ENCODE assay signal across 13 cellular contexts in the genomic region with DNA sequence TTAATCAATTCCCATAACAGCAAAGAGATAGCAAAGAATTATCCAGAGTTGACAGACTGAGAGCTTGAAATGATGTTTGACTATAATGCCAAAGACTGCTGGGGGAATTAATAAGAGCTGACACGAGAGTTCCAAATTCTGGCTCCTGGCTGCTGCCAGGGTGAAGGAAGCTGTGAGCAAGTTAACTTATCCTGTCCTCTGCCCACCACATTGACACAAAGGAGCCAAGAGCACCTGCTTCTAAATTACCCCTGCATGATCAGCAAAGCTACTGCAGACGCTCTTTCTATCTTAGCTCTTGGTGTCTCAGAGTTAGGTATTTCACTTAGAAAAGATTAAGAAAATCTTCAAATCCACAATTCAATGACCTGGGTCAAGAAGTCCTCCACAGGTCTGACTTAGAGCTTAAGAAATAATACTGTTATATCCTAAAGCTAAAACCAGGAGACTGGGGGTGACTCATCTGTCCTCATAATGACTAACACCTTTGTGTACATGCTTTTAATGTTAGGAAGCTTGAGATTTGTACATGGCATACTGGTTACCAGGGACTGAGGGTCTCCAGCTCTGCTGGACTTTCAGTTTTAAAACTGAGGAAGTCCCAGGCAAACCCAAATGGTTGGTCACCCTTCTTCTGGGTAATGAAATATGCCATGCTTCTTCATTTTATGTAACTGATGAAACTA. TPM values are rescaled to one million over a fixed set of nuclear protein-coding genes. Genes with fewer than 3 reads are reported as not detected.
DNase-seq lines count a peak whose midpoint lies in the region; ATAC-seq and TF ChIP-seq lines count a peak whose summit lies in the region.
"Had no signal": no experiment of that assay in that cellular context is flagged by ENCODE, and none has a peak within 500 bp of the region (broad histone marks: within the 10 kb centered on the region; RNA-seq: fewer than 3 reads in every experiment).

No MANE protein-coding gene starts in this region.

- no peaks in the 10 kb centered on the region for H3K27me3 ChIP-seq in IMR-90 (ENCODE audit: control insufficient read depth, insufficient read depth, low read length)

- peak overlapping the region in 1 of 2 experiments; percentile 66; a peak in 2 of 4 replicates for H4K8ac ChIP-seq in IMR-90 (ENCODE audit: low read depth in 2 of 2, low read length in 2 of 2)

- no peak overlapping the region for H4K5ac ChIP-seq in IMR-90 (ENCODE audit: low read depth, low read length)

- 0 out of 2 replicates have a peak overlapping the region, but pooled peaks have one; percentile 50 for H3K14ac ChIP-seq in IMR-90 (replicated peaks; ENCODE audit: low read depth, low read length)

- peak overlapping the region; percentile 69 for H2BK120ac ChIP-seq in IMR-90 (ENCODE audit: low read depth, low read length)

- POLR2A ChIA-PET in IMR-90 (lab: Charles Lee; ENCODE audit: unreplicated experiment): no interaction called here

- no peaks in the 10 kb centered on the region; a peak in 1 of 4 replicates for H3K79me1 ChIP-seq in IMR-90 (ENCODE audit: low read depth in 1 of 2, low read length in 2 of 2)

- DNase-seq in Caki2 (ENCODE audit: low read depth) (peak; percentile 40), IMR-90 (peak; percentile 87), astrocyte of the spinal cord (ENCODE audit: low read depth, low spot score) (peak; percentile 66), kidney glomerular epithelial cell (lab: John Stamatoyannopoulos, UW) (peak; percentile 21), iPS-NIHi11 (ENCODE audit: low spot score) (no peak), cerebellar nuclear complex (lab: John Stamatoyannopoulos, UW) (no peak), epidermal melanocyte (ENCODE audit: insufficient read length, low spot score) (no peak)
- no peak for DNase-seq in effector CD4-positive, alpha-beta T cell
- DNase-seq: CD4-positive, CD25-positive, alpha-beta regulatory T cell; foreskin melanocyte had no signal

- H3K4me2 ChIP-seq in IMR-90 (ENCODE audit: low read depth, low read length): peak overlapping the region; percentile 73; the same call in 1 of the 2 replicates

- H3K4me3 ChIP-seq in IMR-90 (ENCODE audit: insufficient read depth, low read depth, low read length) (no peak overlapping the region), astrocyte of the spinal cord (ENCODE audit: low read depth, low read length) (no peak overlapping the region)
- H3K4me3 ChIP-seq: SK-N-MC had no signal

- no peak overlapping the region for H3K27ac ChIP-seq in IMR-90 (ENCODE audit: insufficient read depth, low read length)
- H3K27ac ChIP-seq: SK-N-MC had no signal

- no TSS peak for BruUV-seq in IMR-90 (replicated peaks; lab: Mats Ljungman, UMichigan)

- H3K9ac ChIP-seq in IMR-90 (ENCODE audit: low read depth, low read length): no peak overlapping the region

- peak overlapping the region; percentile 68 for H4K91ac ChIP-seq in IMR-90 (ENCODE audit: insufficient read depth, low read depth, low read length)

- H3K23ac ChIP-seq in IMR-90 (ENCODE audit: low read depth, low read length): no peak overlapping the region

- no peaks in the 10 kb centered on the region for H3K9me3 ChIP-seq in IMR-90 (ENCODE audit: control insufficient read depth, insufficient read depth, low read length)

- peaks cover 11% of the 10 kb centered on the region for H3K9me1 ChIP-seq in IMR-90 (ENCODE audit: insufficient read depth, low read length)

- no peak overlapping the region; the same call in 1 of the 2 replicates for H3K18ac ChIP-seq in IMR-90 (ENCODE audit: low read depth, low read length)

- H2AFZ ChIP-seq in IMR-90 (replicated peaks; ENCODE audit: low read length, poor library complexity): peak overlapping the region; percentile 40

- dilution Hi-C loops in IMR-90 (cut with HindIII; ENCODE audit: low sequenced_read_pairs, unreplicated experiment): no loop called here

- H2BK20ac ChIP-seq in IMR-90 (ENCODE audit: low read depth, low read length): peak overlapping the region; percentile 85

- CTCF ChIA-PET in IMR-90 (lab: Yijun Ruan, JAX): interaction anchor here (0.8 kb wide), 1 partner anchor 65 kb away, joined by 3 read pairs; no protein-coding TSS in a partner anchor

- no peak for TF ChIP-seq CTCF in IMR-90 (conservative IDR thresholded peaks at IDR 0.05; ENCODE audit: low read depth, low read length)
- no peak for TF ChIP-seq CTCF in astrocyte of the spinal cord (IDR thresholded peaks at IDR 0.05; ENCODE audit: low read depth, low read length)

- H2AK9ac ChIP-seq in IMR-90 (replicated peaks; ENCODE audit: low read depth, low read length, poor library complexity): peak overlapping the region; percentile 87

- peak overlapping the region; percentile 53; the same call in 2 of the 3 replicates for H2BK15ac ChIP-seq in IMR-90 (ENCODE audit: low read depth, low read length)

- H4K20me1 ChIP-seq in IMR-90 (ENCODE audit: insufficient read depth, low read length): no peaks in the 10 kb centered on the region

- H2AK5ac ChIP-seq in IMR-90 (ENCODE audit: low read depth, low read length): peak overlapping the region; percentile 20; the same call in 1 of the 2 replicates

- no peak overlapping the region for H3K56ac ChIP-seq in IMR-90 (ENCODE audit: extremely low read depth, insufficient read depth, low read length)

- in situ Hi-C loops in Caki2 (cut with HindIII; ENCODE audit: low pct_unique_long_range_greater_than_20kb, low sequenced_read_pairs): no loop called here
- in situ Hi-C loops in IMR-90 (cut with MboI; ENCODE audit: low sequenced_read_pairs): no loop called here
- in situ Hi-C loops in astrocyte of the spinal cord (cut with HindIII; ENCODE audit: low sequenced_read_pairs): no loop called here

- peaks cover 11% of the 10 kb centered on the region for H3K4me1 ChIP-seq in IMR-90 (ENCODE audit: control insufficient read depth, insufficient read depth, low read length)

- no peaks in the 10 kb centered on the region for H3K36me3 ChIP-seq in IMR-90 (ENCODE audit: control insufficient read depth, insufficient read depth, low read length)

- TF ChIP-seq POLR2A in IMR-90 (IDR thresholded peaks at IDR 0.05; ENCODE audit: low read depth, low read length): no peak

- peak overlapping the region; percentile 68 for H3K4ac ChIP-seq in IMR-90 (ENCODE audit: low read depth, low read length)

- TF ChIP-seq RAD21 in IMR-90 (IDR thresholded peaks at IDR 0.05; ENCODE audit: low read length): no peak

- WGBS in IMR-90 (ENCODE audit: extremely low coverage in 2 of 2, insufficient read length in 1 of 2), 2 experiments: no CpG with 5 or more reads among the region's 2 CpGs

- H2BK5ac ChIP-seq in IMR-90 (ENCODE audit: low read depth, low read length, poor library complexity, severe bottlenecking): peak overlapping the region; percentile 92

- intact Hi-C loops in IMR-90 (cut with micrococcal nuclease): no loop called here

- ATAC-seq in IMR-90 (ENCODE audit: low read depth): peak; percentile 86

TF ChIP-seq in IMR-90, 13 proteins besides CTCF, POLR2A, EP300 and RAD21 (continues in another document):
- TF ChIP-seq RFX5 (IDR thresholded peaks at IDR 0.05; ENCODE audit: low read depth, low read length): no peak
- no peak for TF ChIP-seq MAFK (IDR thresholded peaks at IDR 0.05; ENCODE audit: low read depth, low read length)
- TF ChIP-seq CEBPB (IDR thresholded peaks at IDR 0.05; ENCODE audit: low read depth, low read length): no peak
- TF ChIP-seq USF2 (IDR thresholded peaks at IDR 0.05; ENCODE audit: low read depth, low read length): no peak
- TF ChIP-seq RCOR1 (IDR thresholded peaks at IDR 0.05; ENCODE audit: insufficient replicate concordance, low read length): no peak
- TF ChIP-seq NFE2L2 (IDR thresholded peaks at IDR 0.05; ENCODE audit: low read depth, low read length): no peak
- TF ChIP-seq CHD1 (IDR thresholded peaks at IDR 0.05; ENCODE audit: low read depth, low read length): no peak
- TF ChIP-seq BHLHE40 (IDR thresholded peaks at IDR 0.05; ENCODE audit: low read depth, low read length): peak; percentile 49; the same call in 1 of the 2 replicates
- no peak for TF ChIP-seq SMC3 (IDR thresholded peaks at IDR 0.05; ENCODE audit: low read depth, low read length)
- no peak for TF ChIP-seq MXI1 (IDR thresholded peaks at IDR 0.05; ENCODE audit: borderline replicate concordance, low read depth, low read length)
- TF ChIP-seq, protein P1, sequence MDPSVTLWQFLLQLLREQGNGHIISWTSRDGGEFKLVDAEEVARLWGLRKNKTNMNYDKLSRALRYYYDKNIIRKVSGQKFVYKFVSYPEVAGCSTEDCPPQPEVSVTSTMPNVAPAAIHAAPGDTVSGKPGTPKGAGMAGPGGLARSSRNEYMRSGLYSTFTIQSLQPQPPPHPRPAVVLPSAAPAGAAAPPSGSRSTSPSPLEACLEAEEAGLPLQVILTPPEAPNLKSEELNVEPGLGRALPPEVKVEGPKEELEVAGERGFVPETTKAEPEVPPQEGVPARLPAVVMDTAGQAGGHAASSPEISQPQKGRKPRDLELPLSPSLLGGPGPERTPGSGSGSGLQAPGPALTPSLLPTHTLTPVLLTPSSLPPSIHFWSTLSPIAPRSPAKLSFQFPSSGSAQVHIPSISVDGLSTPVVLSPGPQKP (IDR thresholded peaks at IDR 0.05; ENCODE audit: borderline replicate concordance, low read depth, low read length): no peak

RNA-seq across cellular contexts. Expression of gene FRK, which starts 13.2 kb away (rescaled TPM):
- total RNA-seq in Caki2 (2014; rRNA removed; shearing (Covaris generic); ENCODE audit: low replicate concordance): 5.0 and 5.1 TPM in 2 replicates
- under 0.01 TPM in 2 replicates for total RNA-seq in IMR-90 (2012; rRNA removed)
- under 0.01 and 0.02 TPM in 2 replicates for polyA plus RNA-seq in IMR-90 (2012; rRNA removed)
- polyA plus RNA-seq in IMR-90 (2012; cell fraction: cytosol; rRNA removed): 0.01 TPM in 1 of 2 replicates, not detected in the other
- polyA plus RNA-seq in IMR-90 (2012; cell fraction: nucleus; rRNA removed; ENCODE audit: low replicate concordance): 0.02 and 0.09 TPM in 2 replicates
- total RNA-seq: CD4-positive, CD25-positive, alpha-beta regulatory T cell had no signal
- polyA plus RNA-seq: CD4-positive, CD25-positive, alpha-beta regulatory T cell had no signal

RNA-seq across cellular contexts. Expression of gene NT5DC1, which starts 26.7 kb away (rescaled TPM):
- total RNA-seq in Caki2 (2014; rRNA removed; shearing (Covaris generic); ENCODE audit: low replicate concordance): 9.4 and 12.3 TPM in 2 replicates
- 7.5 and 11.7 TPM in 2 replicates for total RNA-seq in IMR-90 (2012; rRNA removed)
- polyA plus RNA-seq in IMR-90 (2012; rRNA removed): 12.0 and 16.8 TPM in 2 replicates
- 6.8 and 12.6 TPM in 2 replicates for polyA plus RNA-seq in IMR-90 (2012; cell fraction: cytosol; rRNA removed)
- polyA plus RNA-seq in IMR-90 (2012; cell fraction: nucleus; rRNA removed; ENCODE audit: low replicate concordance): 4.9 and 12.9 TPM in 2 replicates

RNA-seq across cellular contexts. Expression of gene COL10A1, which starts 52.0 kb away (rescaled TPM):
- total RNA-seq in Caki2 (2014; rRNA removed; shearing (Covaris generic); ENCODE audit: low replicate concordance): not detected in 2 replicates
- not detected in 2 replicates for total RNA-seq in IMR-90 (2012; rRNA removed)
- 0.05 and 0.70 TPM in 2 replicates for polyA plus RNA-seq in IMR-90 (2012; rRNA removed)
- polyA plus RNA-seq in IMR-90 (2012; cell fraction: cytosol; rRNA removed): 0.01 TPM in 2 replicates
- not detected in 2 replicates for polyA plus RNA-seq in IMR-90 (2012; cell fraction: nucleus; rRNA removed; ENCODE audit: low replicate concordance)
- total RNA-seq: CD4-positive, CD25-positive, alpha-beta regulatory T cell; H1; neural crest cell had no signal
- polyA plus RNA-seq: CD4-positive, CD25-positive, alpha-beta regulatory T cell; H1 had no signal

Comparison
In these comparisons a context has a peak if more than half of its experiments do, and no peak if none do; other contexts are left out.
1. DNase-seq: peak in Caki2 (single experiment), IMR-90 (single experiment), astrocyte of the spinal cord (single experiment) and kidney glomerular epithelial cell (single experiment); none in iPS-NIHi11 (single experiment), cerebellar nuclear complex (0 of 2), effector CD4-positive, alpha-beta T cell (single experiment) and epidermal melanocyte (single experiment).